In the genomic region with DNA sequence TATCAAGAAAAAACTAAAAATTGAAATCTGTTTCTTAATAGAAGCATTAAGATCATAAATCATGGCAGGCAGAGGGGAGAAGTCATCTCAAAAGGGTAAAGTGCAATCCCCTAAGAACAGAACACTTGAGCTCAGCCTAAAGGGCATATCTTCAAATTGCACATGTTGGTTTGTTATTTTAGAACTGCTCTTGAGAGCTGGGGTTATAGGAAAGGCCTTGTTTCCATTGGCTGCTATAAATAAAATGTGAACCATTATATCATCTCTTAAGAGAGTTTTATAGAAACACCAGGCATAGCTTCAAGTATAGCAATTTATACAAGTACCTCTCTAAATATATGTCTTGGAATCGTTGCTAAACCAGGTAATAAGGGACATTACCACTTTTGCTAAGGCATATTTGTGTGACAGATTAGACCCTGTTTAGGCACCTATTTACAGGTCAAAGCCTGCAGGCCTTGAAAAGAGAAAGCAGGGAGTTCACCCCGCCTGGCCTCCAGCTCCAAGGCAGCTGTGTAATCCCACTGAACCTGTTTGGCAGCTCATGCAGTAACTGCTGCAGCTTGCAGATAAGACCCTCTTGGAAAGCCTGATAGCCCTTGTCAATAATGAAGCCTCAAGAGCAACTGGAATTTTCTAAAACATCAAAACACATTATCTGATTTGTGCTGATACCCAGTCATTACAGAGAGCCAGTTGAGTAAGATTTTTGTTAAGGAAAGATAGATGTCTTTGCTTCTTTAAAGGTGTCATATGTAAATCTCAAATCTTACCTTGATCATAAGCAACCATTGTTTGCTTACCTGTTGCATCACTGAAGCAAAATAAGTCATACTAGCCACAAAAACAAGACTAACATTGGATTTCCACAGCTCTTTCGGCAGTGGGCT, we compare ENCODE assay signal across 11 cellular contexts. TPM values are rescaled to one million over a fixed set of nuclear protein-coding genes. Genes with fewer than 3 reads are reported as not detected.
DNase-seq lines count a peak whose midpoint lies in the region; ATAC-seq and TF ChIP-seq lines count a peak whose summit lies in the region.
"Had no signal": no experiment of that assay in that cellular context is flagged by ENCODE, and none has a peak within 500 bp of the region (broad histone marks: within the 10 kb centered on the region; RNA-seq: fewer than 3 reads in every experiment).

No MANE protein-coding gene starts in this region.

- POLR2A ChIA-PET in A673 (lab: Charles Lee; ENCODE audit: low non-redundant PET), result interaction anchor here (0.7 kb wide), 1 partner anchor 1533 kb away, joined by 3 read pairs; no protein-coding TSS in a partner anchor

- ATAC-seq in GM21367 (IDR thresholded peaks at IDR 0.05; ENCODE audit: unreplicated experiment) (no peak), GM18868 (IDR thresholded peaks at IDR 0.05; ENCODE audit: unreplicated experiment) (no peak)
- ATAC-seq in stimulated activated naive CD8-positive, alpha-beta T cell treated with anti-CD3 and anti-CD28 coated beads, Interleukin-15, Interleukin-2, amounts not matched to agents 100 U/mL and 50 U/mL, for 24 hours, result no peak
- ATAC-seq: stimulated activated effector memory CD8-positive, alpha-beta T cell treated with anti-CD3 and anti-CD28 coated beads, Interleukin-12 subunit alpha, Interleukin-12 subunit beta, amount 100 ng/mL, for 72 hours had no signal

- peaks cover 1 to 15% (median 2%) of the 10 kb centered on the region in 3 donors for H3K27me3 Mint-ChIP-seq in immature natural killer cell (ENCODE audit: low read depth in 3 of 3)

- peaks cover 0 to 2% (median 0%) of the 10 kb centered on the region in 6 donors for H3K9me3 Mint-ChIP-seq in immature natural killer cell
- H3K9me3 Mint-ChIP-seq: stimulated activated effector memory CD8-positive, alpha-beta T cell treated with anti-CD3 and anti-CD28 coated beads, Interleukin-12 subunit alpha, Interleukin-12 subunit beta, amount 100 ng/mL, for 72 hours had no signal

- peak overlapping the region; percentile 19 for H3K27ac ChIP-seq in A673 (ENCODE audit: low read depth, low read length, poor library complexity, severe bottlenecking)

- CTCF ChIA-PET in A673 (lab: Charles Lee), result interaction anchor here (0.6 kb wide), 1 partner anchor 38 kb away, joined by 3 read pairs; no protein-coding TSS in a partner anchor

- intact Hi-C loops in A673 (cut with micrococcal nuclease; ENCODE audit: unreplicated experiment), result no loop called here

- no peak for TF ChIP-seq CTCF in A673 (conservative IDR thresholded peaks at IDR 0.05; ENCODE audit: low read depth, low read length)

- H3K4me3 ChIP-seq in A673 (ENCODE audit: low read depth, low read length, poor library complexity, severe bottlenecking) (no peak overlapping the region), adipocyte (ENCODE audit: low read length) (no peak overlapping the region)

- H3K36me3 ChIP-seq in A673 (ENCODE audit: insufficient read depth, low read length, poor library complexity, severe bottlenecking) (no peaks in the 10 kb centered on the region), adipocyte (ENCODE audit: control insufficient read depth, insufficient read depth, low read length, severe bottlenecking) (no peaks in the 10 kb centered on the region)

- H3K9me3 ChIP-seq in A673 (ENCODE audit: low read depth, low read length, poor library complexity, severe bottlenecking), result no peaks in the 10 kb centered on the region
- H3K9me3 ChIP-seq in adipocyte (ENCODE audit: control insufficient read depth, low read length), result no peaks in the 10 kb centered on the region

- H3K36me3 Mint-ChIP-seq in immature natural killer cell, result no peaks in the 10 kb centered on the region
- H3K36me3 Mint-ChIP-seq: activated naive CD8-positive, alpha-beta T cell; stimulated activated effector memory CD8-positive, alpha-beta T cell treated with anti-CD3 and anti-CD28 coated beads, Interleukin-12 subunit alpha, Interleukin-12 subunit beta, amount 100 ng/mL, for 72 hours had no signal

- H3K4me1 ChIP-seq in A673 (ENCODE audit: insufficient read depth, low read length, poor library complexity, severe bottlenecking) (peaks cover 28% of the 10 kb centered on the region), adipocyte (ENCODE audit: control insufficient read depth, insufficient read depth, low read length) (peaks cover 17% of the 10 kb centered on the region)

- DNase-seq in A673 (ENCODE audit: low spot score) (no peak), NCI-H1417 (lab: John Stamatoyannopoulos, UW) (peak; percentile 81 to 95 (median 86)), adipocyte (ENCODE audit: low read depth) (peak; percentile 39), left kidney (ENCODE audit: low read depth, low spot score) (peak; percentile 85), immature natural killer cell (no peak)
- no peak for DNase-seq in stimulated activated naive CD8-positive, alpha-beta T cell treated with anti-CD3 and anti-CD28 coated beads, Interleukin-15, Interleukin-2, amounts not matched to agents 100 U/mL and 50 U/mL, for 24 hours
- DNase-seq: Karpas-422 had no signal

- no peaks in the 10 kb centered on the region for H3K4me1 Mint-ChIP-seq in immature natural killer cell
- H3K4me1 Mint-ChIP-seq: stimulated activated effector memory CD8-positive, alpha-beta T cell treated with anti-CD3 and anti-CD28 coated beads, Interleukin-12 subunit alpha, Interleukin-12 subunit beta, amount 100 ng/mL, for 72 hours had no signal

- no peak overlapping the region for H3K27ac Mint-ChIP-seq in immature natural killer cell
- H3K27ac Mint-ChIP-seq: activated naive CD8-positive, alpha-beta T cell; stimulated activated effector memory CD8-positive, alpha-beta T cell treated with anti-CD3 and anti-CD28 coated beads, Interleukin-12 subunit alpha, Interleukin-12 subunit beta, amount 100 ng/mL, for 72 hours had no signal

- BruUV-seq in A673 (replicated peaks; lab: Mats Ljungman, UMichigan), result no TSS peak

- no peaks in the 10 kb centered on the region for H3K27me3 ChIP-seq in A673 (replicated peaks; ENCODE audit: insufficient read depth, low read depth, low read length, poor library complexity)
- H3K27me3 ChIP-seq in adipocyte (replicated peaks; ENCODE audit: control insufficient read depth, insufficient read depth, low read length), result no peaks in the 10 kb centered on the region

- H3K4me3 Mint-ChIP-seq in immature natural killer cell, result no peak overlapping the region
- H3K4me3 Mint-ChIP-seq: activated naive CD8-positive, alpha-beta T cell; stimulated activated effector memory CD8-positive, alpha-beta T cell treated with anti-CD3 and anti-CD28 coated beads, Interleukin-12 subunit alpha, Interleukin-12 subunit beta, amount 100 ng/mL, for 72 hours had no signal

- no peak overlapping the region for H3K9ac ChIP-seq in adipocyte (ENCODE audit: low read length)

RNA-seq across cellular contexts. Expression of gene SYDE2, which starts 24.2 kb away (rescaled TPM):
- total RNA-seq in A673 (2021), result 10.4 and 10.9 TPM in 2 replicates
- polyA plus RNA-seq in immature natural killer cell, result under 1 TPM; 0.08 to 0.98 (median 0.12) TPM

RNA-seq across cellular contexts. Expression of gene C1orf52, which starts 34.5 kb away (rescaled TPM):
- total RNA-seq in A673 (2021), result 30.2 and 31.9 TPM in 2 replicates
- polyA plus RNA-seq in immature natural killer cell, result 10 to 100 TPM; 13.9 to 29.2 (median 19.9) TPM

RNA-seq across cellular contexts. Expression of gene BCL10, which starts 51.5 kb away (rescaled TPM):
- 18.1 and 20.9 TPM in 2 replicates for total RNA-seq in A673 (2021)
- 10 to 100 TPM; 23.0 to 26.0 (median 26.0) TPM for polyA plus RNA-seq in immature natural killer cell

Comparison
In these comparisons a context has a peak if more than half of its experiments do, and no peak if none do; other contexts are left out.
1. DNase-seq: peak in NCI-H1417 (3 of 3), adipocyte (single experiment) and left kidney (single experiment); none in A673 (single experiment), stimulated activated naive CD8-positive, alpha-beta T cell treated with anti-CD3 and anti-CD28 coated beads, Interleukin-15, Interleukin-2, amounts not matched to agents 100 U/mL and 50 U/mL, for 24 hours (single experiment) and immature natural killer cell (0 of 3).